ENCODE assay signal across 22 cellular contexts in the genomic region with DNA sequence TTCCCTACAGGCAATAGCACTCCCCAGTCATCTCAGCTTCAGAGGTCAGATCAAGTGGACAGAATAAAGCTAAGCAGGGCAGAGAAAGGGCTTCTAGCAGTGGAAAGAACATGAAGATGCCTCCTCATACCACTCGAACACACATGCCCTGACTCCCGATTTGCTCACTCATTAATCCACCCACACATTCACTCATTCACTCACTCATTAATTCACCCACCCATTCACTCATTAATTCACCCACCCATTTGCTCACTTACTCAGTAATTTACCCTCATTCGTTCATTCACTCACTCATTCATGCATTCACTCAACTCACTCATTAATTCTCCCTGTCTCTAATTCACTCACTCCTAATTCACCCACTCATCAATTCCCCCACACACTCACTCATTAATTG. TPM values are rescaled to one million over a fixed set of nuclear protein-coding genes. Genes with fewer than 3 reads are reported as not detected.
A peak's percentile ranks its signal among the peaks of the same experiment; 100 is the strongest.
DNase-seq lines count a peak whose midpoint lies in the region; ATAC-seq, FAIRE-seq and TF ChIP-seq lines count a peak whose summit lies in the region.
"Had no signal": no experiment of that assay in that cellular context is flagged by ENCODE, and none has a peak within 500 bp of the region (broad histone marks: within the 10 kb centered on the region; RNA-seq: fewer than 3 reads in every experiment).

No MANE protein-coding gene starts in this region.

- H3K9me3 ChIP-seq in GM12878 (replicated peaks; ENCODE audit: control insufficient read depth, insufficient read depth, low read length) (no peaks in the 10 kb centered on the region), hepatocyte (ENCODE audit: low read depth) (no peaks in the 10 kb centered on the region), transverse colon (no peaks in the 10 kb centered on the region), right atrium auricular region (no peaks in the 10 kb centered on the region)
- H3K9me3 ChIP-seq: BE2C had no signal

- POLR2A ChIA-PET in GM12878 (lab: Charles Lee): no interaction called here

- H3K4me2 ChIP-seq in GM12878 (ENCODE audit: control insufficient read depth, insufficient read depth) (no peak overlapping the region), hepatocyte (no peak overlapping the region)

- TF ChIP-seq EP300 in GM12878 (IDR thresholded peaks at IDR 0.05; ENCODE audit: borderline replicate concordance in 1 of 2, control insufficient read depth in 1 of 2, low read depth in 2 of 2, low read length in 2 of 2) (no peak), transverse colon (IDR thresholded peaks at IDR 0.05; ENCODE audit: low read depth) (no peak)

- H3K4me1 ChIP-seq in GM12878 (ENCODE audit: control insufficient read depth, insufficient read depth, low read length): no peaks in the 10 kb centered on the region
- H3K4me1 ChIP-seq in hepatocyte (ENCODE audit: insufficient read depth): peaks cover 5% of the 10 kb centered on the region
- H3K4me1 ChIP-seq in transverse colon: peaks cover 0 to 35% (median 20%) of the 10 kb centered on the region in 4 donors
- no peaks in the 10 kb centered on the region for H3K4me1 ChIP-seq in right atrium auricular region

- H3K36me3 ChIP-seq in H7 (replicated peaks; ENCODE audit: control insufficient read depth, insufficient read depth, low read length) (no peaks in the 10 kb centered on the region), GM12878 (ENCODE audit: control insufficient read depth in 2 of 2, insufficient read depth in 2 of 2, low read length in 1 of 2) (no peaks in the 10 kb centered on the region), hepatocyte (replicated peaks; ENCODE audit: insufficient read depth, low read depth) (no peaks in the 10 kb centered on the region), transverse colon (no peaks in the 10 kb centered on the region), right atrium auricular region (no peaks in the 10 kb centered on the region)
- H3K36me3 ChIP-seq: BE2C had no signal

- H3K79me2 ChIP-seq in GM12878 (ENCODE audit: control insufficient read depth, insufficient read depth, low read length) (no peaks in the 10 kb centered on the region), hepatocyte (peaks cover 75% of the 10 kb centered on the region)

- no peak overlapping the region for H3K4me3 ChIP-seq in H7 (ENCODE audit: insufficient read depth, low read depth, low read length)
- no peak overlapping the region for H3K4me3 ChIP-seq in GM12878
- H3K4me3 ChIP-seq in hepatocyte: no peak overlapping the region
- H3K4me3 ChIP-seq in transverse colon: no peak overlapping the region
- no peak overlapping the region for H3K4me3 ChIP-seq in right atrium auricular region

- RAD21 ChIA-PET in GM12878 (lab: Charles Lee; ENCODE audit: unreplicated experiment): no interaction called here

- BruUV-seq in GM12878 (replicated peaks; lab: Mats Ljungman, UMichigan): no TSS peak

- H3K27me3 ChIP-seq in H7 (ENCODE audit: control insufficient read depth, insufficient read depth, low read length) (no peaks in the 10 kb centered on the region), GM12878 (replicated peaks in 1 of 2; ENCODE audit: control insufficient read depth in 2 of 2, insufficient read depth in 2 of 2, low read length in 1 of 2) (peaks cover 0 to 6% of the 10 kb centered on the region in 2 experiments; a peak in 3 of 4 replicates), hepatocyte (no peaks in the 10 kb centered on the region), transverse colon (no peaks in the 10 kb centered on the region), right atrium auricular region (no peaks in the 10 kb centered on the region)
- H3K27me3 ChIP-seq: BE2C had no signal

- DNase-seq in H7: peak; percentile 22
- no peak for DNase-seq in GM12878 (ENCODE audit: low read depth, low spot score)
- no peak for DNase-seq in hepatocyte (ENCODE audit: low spot score)
- DNase-seq in transverse colon: no peak
- DNase-seq in right atrium auricular region (ENCODE audit: low spot score): no peak
- DNase-seq in urothelium cell line (ENCODE audit: low spot score): no peak
- no peak for DNase-seq in activated CD4-positive, CD25-positive, alpha-beta regulatory T cell (lab: John Stamatoyannopoulos, UW)
- DNase-seq: BE2C; CD4-positive, alpha-beta memory T cell; DMS153; DMS79 treated with DMSO at 0.1 percent for 48 hours; EL; IMR-90 had no signal

- TF ChIP-seq POLR2A in GM12878 (IDR thresholded peaks at IDR 0.05; ENCODE audit: low read depth, low read length) (no peak), transverse colon (IDR thresholded peaks at IDR 0.05) (no peak)

- CTCF ChIA-PET in GM12878 (lab: Yijun Ruan, JAX): interaction anchor here (1.7 kb wide), 1 partner anchor 182 kb away, joined by 5 read pairs; no protein-coding TSS in a partner anchor

- SMC1A ChIA-PET in GM12878 (lab: Charles Lee; ENCODE audit: uncharacterized antibody, unreplicated experiment): no interaction called here

- H4K20me1 ChIP-seq in GM12878 (ENCODE audit: control insufficient read depth, insufficient read depth) (no peaks in the 10 kb centered on the region), hepatocyte (ENCODE audit: insufficient read depth, poor library complexity, severe bottlenecking) (peaks cover 2% of the 10 kb centered on the region)

- intact Hi-C loops in GM12878 (cut with micrococcal nuclease; ENCODE audit: unreplicated experiment) (no loop called here), transverse colon (cut with DNase I; ENCODE audit: low total_unique reads) (no loop called here)

- no peak overlapping the region; the same call in 1 of the 2 replicates for H3K9ac ChIP-seq in GM12878 (ENCODE audit: control insufficient read depth, insufficient read depth, low read length)

- H2AFZ ChIP-seq in GM12878 (ENCODE audit: control insufficient read depth, low read depth, low read length): no peak overlapping the region
- H2AFZ ChIP-seq in hepatocyte: no peak overlapping the region

- 18% methylated on average over 3 of the region's 3 CpGs for WGBS in GM12878 (ENCODE audit: insufficient coverage, insufficient replicate concordance, low lambda C conversion rate, missing lambda C conversion rate)
- WGBS in hepatocyte (ENCODE audit: low lambda C conversion rate, missing lambda C conversion rate): 79% methylated on average over 3 of the region's 3 CpGs
- 46 to 62% methylated on average over 3 of the region's 3 CpGs for WGBS in transverse colon (ENCODE audit: low coverage in 1 of 2), 2 donors

- FAIRE-seq in GM12878 (lab: Jason Lieb, UNC) (no peak), urothelium cell line (lab: Jason Lieb, UNC) (no peak)
- FAIRE-seq: A204.1, D721Med, G401.6, GM12892 had no signal

- in situ Hi-C loops in GM12878 (cut with MboI): no loop called here
- in situ Hi-C loops in transverse colon (cut with MboI; ENCODE audit: low pct_ligation_motif_present in 1 of 4, low pct_unique_long_range_greater_than_20kb in 1 of 4, low sequenced_read_pairs in 3 of 4): loop anchor here in 2 of 4 donors (25.0 kb wide), 1 partner anchor 213 kb away; no protein-coding TSS in a partner anchor

- no peak for TF ChIP-seq CTCF in GM12878 (IDR thresholded peaks at IDR 0.05 in 2 of 3, conservative IDR thresholded peaks at IDR 0.05 in 1 of 3; ENCODE audit: control insufficient read depth in 2 of 3, extremely low read depth in 1 of 3, insufficient read depth in 1 of 3, low read depth in 3 of 3, low read length in 3 of 3)
- no peak for TF ChIP-seq CTCF in hepatocyte (IDR thresholded peaks at IDR 0.05; ENCODE audit: poor library complexity)
- TF ChIP-seq CTCF in transverse colon (IDR thresholded peaks at IDR 0.05): no peak
- TF ChIP-seq CTCF in right atrium auricular region (IDR thresholded peaks at IDR 0.05): no peak

- no peaks in the 10 kb centered on the region for H3K9me2 ChIP-seq in hepatocyte (replicated peaks; ENCODE audit: insufficient read depth)

- TF ChIP-seq RAD21 in GM12878 (IDR thresholded peaks at IDR 0.05; ENCODE audit: insufficient read depth, low read depth, low read length): no peak

- H3K27ac ChIP-seq in GM12878 (ENCODE audit: control insufficient read depth, insufficient read depth) (no peak overlapping the region), hepatocyte (peak overlapping the region; percentile 97), transverse colon (peak overlapping the region; percentile 68 to 89 (median 78)), right atrium auricular region (no peak overlapping the region)
- H3K27ac ChIP-seq: C4-2B, HL-60 had no signal

- ATAC-seq in GM12878: no peak
- ATAC-seq: HCT116 had no signal

TF ChIP-seq in GM12878, 131 proteins besides CTCF, POLR2A, EP300 and RAD21 (continues in another document):
- TF ChIP-seq MEF2B (IDR thresholded peaks at IDR 0.05; ENCODE audit: partially characterized antibody, poor library complexity, severe bottlenecking) (no peak), EGR1 (IDR thresholded peaks at IDR 0.05; ENCODE audit: borderline replicate concordance in 1 of 2, low read depth in 2 of 2, low read length in 2 of 2) (no peak), ZBED1 (IDR thresholded peaks at IDR 0.05; ENCODE audit: borderline replicate concordance) (no peak), ZNF24 (IDR thresholded peaks at IDR 0.05) (peak; percentile 77), EZH2 (IDR thresholded peaks at IDR 0.05; ENCODE audit: borderline replicate concordance, control insufficient read depth, low read depth, low read length) (no peak)

RNA-seq across cellular contexts. Expression of a gene that starts 43.9 kb away (rescaled TPM):
- total RNA-seq in H7 (2014; rRNA removed; shearing (Covaris generic)): 3.7 and 11.4 TPM in 2 replicates
- total RNA-seq in GM12878 (2013; cell fraction: nucleolus; rRNA removed): not detected in 2 replicates
- total RNA-seq in GM12878 (2014; rRNA removed): not detected in 2 replicates
- not detected in 2 replicates for total RNA-seq in GM12878 (2014; rRNA removed; fragmentation: Illumina TruSeq; extraction: Trizol)
- total RNA-seq in GM12878 (2021): 0.16 and 0.21 TPM in 2 replicates
- not detected for polyA plus RNA-seq in GM12878 (2011; ENCODE audit: low read depth)
- not detected in 2 replicates for polyA plus RNA-seq in GM12878 (2011; rRNA removed)
- not detected in 2 replicates for polyA plus RNA-seq in GM12878 (2011; cell fraction: cytosol; rRNA removed)
- not detected in 2 replicates for polyA plus RNA-seq in GM12878 (2011; cell fraction: nucleus; rRNA removed)
- not detected in 2 replicates for polyA plus RNA-seq in GM12878 (2012)
- not detected in 2 replicates for polyA plus RNA-seq in GM12878 (2014; fragmentation: Illumina TruSeq; extraction: Trizol)
- not detected for polyA plus RNA-seq in GM12878 (2014; fragmentation: Nextera tagmentation; extraction: Ambion mirVana)
- not detected in 2 replicates for polyA plus RNA-seq in GM12878 (2014; rRNA removed)
- polyA plus RNA-seq in GM12878 (2016; fragmentation: Nextera tagmentation; extraction: Ambion mirVana): not detected
- not detected in 2 replicates for polyA minus RNA-seq in GM12878 (2011; rRNA and poly(A)+ RNA removed)
- not detected in 2 replicates for polyA minus RNA-seq in GM12878 (2011; cell fraction: cytosol; rRNA and poly(A)+ RNA removed)
- not detected in 2 replicates for polyA minus RNA-seq in GM12878 (2011; cell fraction: nucleus; rRNA and poly(A)+ RNA removed)
- 66.7 and 88.0 TPM in 2 replicates for total RNA-seq in hepatocyte
- 27.9 and 38.2 TPM in 2 replicates for polyA plus RNA-seq in hepatocyte
- total RNA-seq in transverse colon: 100 to 1,000 TPM; 173 to 471 (median 252) TPM
- total RNA-seq in right atrium auricular region: not detected
- total RNA-seq: CD4-positive, alpha-beta memory T cell; H4; IMR-90 had no signal
- polyA plus RNA-seq: AG04450; CD4-positive, alpha-beta memory T cell; IMR-90 had no signal

Comparison
In these comparisons a context has a peak if more than half of its experiments do, and no peak if none do; other contexts are left out.
1. H3K27ac ChIP-seq: peak in hepatocyte (single experiment) and transverse colon (4 of 4); none in GM12878 (single experiment) and right atrium auricular region (0 of 2).